In genomic region chr1:248858096-248858890, GRCh38 we compare ENCODE assay signal across 8 cellular contexts. TPM values are rescaled to one million over a fixed set of nuclear protein-coding genes. Genes with fewer than 3 reads are reported as not detected.
A peak's percentile ranks its signal among the peaks of the same experiment; 100 is the strongest.
DNase-seq lines count a peak whose midpoint lies in the region; ATAC-seq and TF ChIP-seq lines count a peak whose summit lies in the region.

No MANE protein-coding gene starts in this region.

- peak; percentile 57 for ATAC-seq in GM18511 (IDR thresholded peaks at IDR 0.05; ENCODE audit: unreplicated experiment)
- peak; percentile 30 for ATAC-seq in HG02970 (IDR thresholded peaks at IDR 0.05; ENCODE audit: low FRiP score, unreplicated experiment)
- ATAC-seq in activated B cell treated with CpG ODN at 0.5 μM for 24 hours (ENCODE audit: low read depth), result peak; percentile 55

- peaks cover 52% of the 10 kb centered on the region for H3K4me1 Mint-ChIP-seq in activated B cell treated with CpG ODN at 0.5 μM for 24 hours

- peak in 1 of 2 donors; percentile 11 for TF ChIP-seq EP300 in tibial nerve (IDR thresholded peaks at IDR 0.05)

- POLR2A ChIA-PET in activated B cell treated with CpG ODN at 0.5 μM for 24 hours (lab: Charles Lee), result interaction anchor here (0.8 to 7.1 kb wide), 9 partner anchors 8 to 56 kb away, joined by 3 to 250 read pairs (median 19); partner anchors contain the start of genes PGBD2, SH3BP5L and ZNF672

- H3K36me3 ChIP-seq in esophagus (ENCODE audit: control insufficient read depth in 2 of 2, insufficient read depth in 2 of 2, low read length in 1 of 2) (peaks cover 2 to 15% of the 10 kb centered on the region in 2 donors), muscle layer of colon (ENCODE audit: insufficient read depth, low read length) (peaks cover 24% of the 10 kb centered on the region), tibial nerve (peaks cover 0 to 25% (median 0%) of the 10 kb centered on the region in 3 donors)

- peak; percentile 26 for DNase-seq in NCI-H2029 treated with DMSO at 0.1 percent for 48 hours (lab: John Stamatoyannopoulos, UW)
- no peak for DNase-seq in activated B cell treated with CpG ODN at 0.5 μM for 24 hours
- peak in 1 of 2 donors; percentile 32 for DNase-seq in tibial nerve (ENCODE audit: low spot score in 2 of 2)

- H3K9me3 Mint-ChIP-seq in activated B cell treated with CpG ODN at 0.5 μM for 24 hours, result no peaks in the 10 kb centered on the region

- H3K4me1 ChIP-seq in esophagus (ENCODE audit: control insufficient read depth in 2 of 2, insufficient read depth in 2 of 2, low read length in 1 of 2), result peaks cover 3 to 13% of the 10 kb centered on the region in 2 donors
- H3K4me1 ChIP-seq in muscle layer of colon (ENCODE audit: insufficient read depth, low read length), result peaks cover 18% of the 10 kb centered on the region
- peaks cover 0 to 37% (median 18%) of the 10 kb centered on the region in 4 donors for H3K4me1 ChIP-seq in tibial nerve

- TF ChIP-seq POLR2A in tibial nerve (IDR thresholded peaks at IDR 0.05), result no peak

- peak overlapping the region; percentile 87 for H3K4me3 Mint-ChIP-seq in activated B cell treated with CpG ODN at 0.5 μM for 24 hours

- peak overlapping the region; percentile 61 to 73 for H3K4me3 ChIP-seq in esophagus (ENCODE audit: low read depth in 1 of 2, low read length in 2 of 2)
- peak overlapping the region; percentile 45 to 83 for H3K4me3 ChIP-seq in muscle layer of colon (ENCODE audit: low read depth in 1 of 2, low read length in 2 of 2)
- H3K4me3 ChIP-seq in tibial nerve, result peak overlapping the region; percentile 52 to 75 (median 68)

- H3K27ac ChIP-seq in C4-2B, result peak overlapping the region; percentile 99
- H3K27ac ChIP-seq in esophagus (ENCODE audit: low read depth in 2 of 2, low read length in 1 of 2), result peak overlapping the region; percentile 91 to 93
- H3K27ac ChIP-seq in muscle layer of colon (ENCODE audit: low read depth, low read length), result peak overlapping the region; percentile 99
- H3K27ac ChIP-seq in tibial nerve, result peak overlapping the region; percentile 89 to 97 (median 92)

- TF ChIP-seq CTCF in C4-2B (conservative IDR thresholded peaks at IDR 0.05) (peak; percentile 75), activated B cell treated with CpG ODN at 0.5 μM for 24 hours (IDR thresholded peaks at IDR 0.05) (no peak), tibial nerve (IDR thresholded peaks at IDR 0.05) (peak; percentile 13 to 40 (median 32))

- peak overlapping the region; percentile 62 for H3K9ac ChIP-seq in muscle layer of colon (ENCODE audit: low read length)

- peaks cover 21% of the 10 kb centered on the region for H3K36me3 Mint-ChIP-seq in activated B cell treated with CpG ODN at 0.5 μM for 24 hours (ENCODE audit: low read depth)

- CTCF ChIA-PET in activated B cell treated with CpG ODN at 0.5 μM for 24 hours (lab: Charles Lee), result interaction anchor here (0.8 to 3.2 kb wide), 10 partner anchors 16 to 53 kb away, joined by 3 to 31 read pairs (median 4); partner anchors contain the start of genes PGBD2, SH3BP5L and ZNF672

- no peaks in the 10 kb centered on the region for H3K9me3 ChIP-seq in esophagus (ENCODE audit: control insufficient read depth in 2 of 2, insufficient read depth in 1 of 2, low read depth in 1 of 2, low read length in 1 of 2)
- no peaks in the 10 kb centered on the region for H3K9me3 ChIP-seq in muscle layer of colon (ENCODE audit: low read length)
- H3K9me3 ChIP-seq in tibial nerve, result no peaks in the 10 kb centered on the region

- H3K27ac Mint-ChIP-seq in activated B cell treated with CpG ODN at 0.5 μM for 24 hours, result peak overlapping the region; percentile 97

- H3K27me3 ChIP-seq in esophagus (ENCODE audit: control insufficient read depth in 1 of 2, insufficient read depth in 2 of 2, low read length in 2 of 2), result no peaks in the 10 kb centered on the region
- H3K27me3 ChIP-seq in muscle layer of colon (ENCODE audit: control insufficient read depth in 1 of 2, insufficient read depth in 2 of 2, low read length in 2 of 2), result no peaks in the 10 kb centered on the region
- H3K27me3 ChIP-seq in tibial nerve, result no peaks in the 10 kb centered on the region

- H3K27me3 Mint-ChIP-seq in activated B cell treated with CpG ODN at 0.5 μM for 24 hours, result no peaks in the 10 kb centered on the region

- intact Hi-C loops in activated B cell treated with CpG ODN at 0.5 μM for 24 hours (cut with micrococcal nuclease), result loop anchor here (1.0 kb wide), 1 partner anchor 48 kb away; the partner anchor contains the start of gene PGBD2

- WGBS in esophagus, 2 donors, result 1% methylated on average over 35 to 45 of the region's 45 CpGs
- 2% methylated on average over 26 to 36 of the region's 45 CpGs for WGBS in tibial nerve, 2 donors

RNA-seq across cellular contexts. Expression of gene ZNF692, which starts 0.6 kb away (rescaled TPM):
- 36.4 and 40.3 TPM in 2 replicates for total RNA-seq in activated B cell treated with CpG ODN at 0.5 μM for 24 hours
- polyA plus RNA-seq in esophagus, result 100 to 1,000 TPM in 1 of 2 donors, 10 to 100 TPM in 1; 36.3 to 120 TPM
- total RNA-seq in tibial nerve, result 100 to 1,000 TPM in 1 of 4 donors, 10 to 100 TPM in 3; 40.8 to 118 (median 68.5) TPM

RNA-seq across cellular contexts. Expression of gene ZNF672, which starts 20.3 kb away (rescaled TPM):
- total RNA-seq in activated B cell treated with CpG ODN at 0.5 μM for 24 hours (47.0 and 52.2 TPM in 2 replicates), tibial nerve (10 to 100 TPM; 22.4 to 38.4 (median 31.8) TPM)
- polyA plus RNA-seq in esophagus, result 10 to 100 TPM; 11.6 to 15.8 TPM

RNA-seq across cellular contexts. Expression of gene SH3BP5L, which starts 32.6 kb away (rescaled TPM):
- total RNA-seq in activated B cell treated with CpG ODN at 0.5 μM for 24 hours (26.3 and 27.3 TPM in 2 replicates), tibial nerve (10 to 100 TPM; 16.8 to 24.6 (median 21.7) TPM)
- 10 to 100 TPM; 18.2 to 34.3 TPM for polyA plus RNA-seq in esophagus

RNA-seq across cellular contexts. Expression of gene PGBD2, which starts 47.7 kb away (rescaled TPM):
- 12.3 and 13.4 TPM in 2 replicates for total RNA-seq in activated B cell treated with CpG ODN at 0.5 μM for 24 hours
- polyA plus RNA-seq in esophagus, result 1 to 10 TPM; 3.8 to 7.2 TPM
- 1 to 10 TPM; 3.3 to 7.3 (median 5.4) TPM for total RNA-seq in tibial nerve
